Comparison of ENCODE assay signal across 1 cellular context in genomic region chr12:52821826-52822660, GRCh38.
TF ChIP-seq lines count a peak whose summit lies in the region.

No MANE protein-coding gene starts in this region.

TF ChIP-seq in IMR-90, 13 proteins besides CTCF, POLR2A, EP300 and RAD21:
- TF ChIP-seq USF2 (IDR thresholded peaks at IDR 0.05; ENCODE audit: low read depth, low read length) (no peak), CEBPB (IDR thresholded peaks at IDR 0.05; ENCODE audit: low read depth, low read length) (no peak), MAFK (IDR thresholded peaks at IDR 0.05; ENCODE audit: low read depth, low read length) (no peak), CHD1 (IDR thresholded peaks at IDR 0.05; ENCODE audit: low read depth, low read length) (no peak), RFX5 (IDR thresholded peaks at IDR 0.05; ENCODE audit: low read depth, low read length) (no peak), BHLHE40 (IDR thresholded peaks at IDR 0.05; ENCODE audit: low read depth, low read length) (no peak)
- TF ChIP-seq, protein P1, sequence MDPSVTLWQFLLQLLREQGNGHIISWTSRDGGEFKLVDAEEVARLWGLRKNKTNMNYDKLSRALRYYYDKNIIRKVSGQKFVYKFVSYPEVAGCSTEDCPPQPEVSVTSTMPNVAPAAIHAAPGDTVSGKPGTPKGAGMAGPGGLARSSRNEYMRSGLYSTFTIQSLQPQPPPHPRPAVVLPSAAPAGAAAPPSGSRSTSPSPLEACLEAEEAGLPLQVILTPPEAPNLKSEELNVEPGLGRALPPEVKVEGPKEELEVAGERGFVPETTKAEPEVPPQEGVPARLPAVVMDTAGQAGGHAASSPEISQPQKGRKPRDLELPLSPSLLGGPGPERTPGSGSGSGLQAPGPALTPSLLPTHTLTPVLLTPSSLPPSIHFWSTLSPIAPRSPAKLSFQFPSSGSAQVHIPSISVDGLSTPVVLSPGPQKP (IDR thresholded peaks at IDR 0.05; ENCODE audit: borderline replicate concordance, low read depth, low read length) = no peak
